Comparison of ENCODE assay signal across 24 cellular contexts in the genomic region with DNA sequence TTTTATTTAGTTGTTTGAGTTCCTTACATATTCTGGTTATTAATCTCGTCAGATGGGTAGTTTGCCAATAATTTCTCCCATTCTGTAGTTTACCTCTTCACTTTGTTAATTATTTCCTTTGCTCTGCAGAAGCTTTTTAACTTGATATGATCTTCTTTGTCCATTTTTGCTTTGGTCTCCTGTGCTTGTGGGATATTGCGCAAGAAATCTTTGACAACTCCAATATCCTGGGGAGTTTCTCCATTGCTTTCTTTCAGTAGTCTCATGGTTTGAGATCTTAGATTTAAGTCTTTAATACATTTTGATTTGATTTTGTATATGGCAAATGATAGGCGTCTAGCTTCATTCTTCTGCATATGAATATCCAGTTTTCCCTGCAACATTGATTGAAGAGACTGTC.
"Had no signal": no experiment of that assay in that cellular context is flagged by ENCODE, and none has a peak within 500 bp of the region (broad histone marks: within the 10 kb centered on the region; RNA-seq: fewer than 3 reads in every experiment).

No MANE protein-coding gene starts in this region.

- ATAC-seq: foreskin keratinocyte; left lung; naive thymus-derived CD4-positive, alpha-beta T cell; sciatic nerve; stimulated activated naive B cell treated with anti-CD40 and anti-IgM and Interleukin-4, amounts not matched to agents 10 μg/mL and 1 μg/mL and 100 μg/mL, for 72 hours had no signal

- H3K79me2 ChIP-seq: parathyroid adenoma had no signal

- H3K4me3 ChIP-seq: coronary artery, left lung, lung, prostate gland, stomach, thoracic aorta, transverse colon had no signal

- H3K9ac ChIP-seq: parathyroid adenoma had no signal

- H2AFZ ChIP-seq: parathyroid adenoma had no signal

- H3K9me3 ChIP-seq: prostate gland, stomach, thoracic aorta, transverse colon had no signal

- H3K27me3 ChIP-seq: foreskin keratinocyte, left lung, stomach, transverse colon had no signal

- H3K4me1 ChIP-seq: foreskin keratinocyte, left lung, parathyroid adenoma, prostate gland, stomach, transverse colon had no signal

- DNase-seq: effector CD4-positive, alpha-beta T cell; endodermal cell; erythroblast; foreskin keratinocyte; immature natural killer cell; left lung; mesendoderm; naive thymus-derived CD4-positive, alpha-beta T cell; nephron progenitor cell; retina; stimulated activated CD4-positive, alpha-beta T cell treated with anti-CD3 and anti-CD28 coated beads, Interleukin-2, amount 100 ng/mL, for 24 hours; stimulated activated CD4-positive, alpha-beta T cell treated with anti-CD3 and anti-CD28 coated beads, Interleukin-4, amount 100 ng/mL, for 4 hours; stimulated activated naive B cell treated with anti-CD40 and anti-IgM and Interleukin-4, amounts not matched to agents 10 μg/mL and 1 μg/mL and 100 μg/mL, for 72 hours; stomach; substantia nigra; transverse colon had no signal

- FAIRE-seq: endothelial cell of umbilical vein, keratinocyte had no signal

- H3K36me3 ChIP-seq: left lung, prostate gland, stomach, thoracic aorta, transverse colon had no signal

- H3K27ac ChIP-seq: coronary artery, foreskin keratinocyte, left lung, parathyroid adenoma, prostate gland, stomach, thoracic aorta, transverse colon had no signal
